ENCODE assay signal across 1 cellular context in the genomic region with DNA sequence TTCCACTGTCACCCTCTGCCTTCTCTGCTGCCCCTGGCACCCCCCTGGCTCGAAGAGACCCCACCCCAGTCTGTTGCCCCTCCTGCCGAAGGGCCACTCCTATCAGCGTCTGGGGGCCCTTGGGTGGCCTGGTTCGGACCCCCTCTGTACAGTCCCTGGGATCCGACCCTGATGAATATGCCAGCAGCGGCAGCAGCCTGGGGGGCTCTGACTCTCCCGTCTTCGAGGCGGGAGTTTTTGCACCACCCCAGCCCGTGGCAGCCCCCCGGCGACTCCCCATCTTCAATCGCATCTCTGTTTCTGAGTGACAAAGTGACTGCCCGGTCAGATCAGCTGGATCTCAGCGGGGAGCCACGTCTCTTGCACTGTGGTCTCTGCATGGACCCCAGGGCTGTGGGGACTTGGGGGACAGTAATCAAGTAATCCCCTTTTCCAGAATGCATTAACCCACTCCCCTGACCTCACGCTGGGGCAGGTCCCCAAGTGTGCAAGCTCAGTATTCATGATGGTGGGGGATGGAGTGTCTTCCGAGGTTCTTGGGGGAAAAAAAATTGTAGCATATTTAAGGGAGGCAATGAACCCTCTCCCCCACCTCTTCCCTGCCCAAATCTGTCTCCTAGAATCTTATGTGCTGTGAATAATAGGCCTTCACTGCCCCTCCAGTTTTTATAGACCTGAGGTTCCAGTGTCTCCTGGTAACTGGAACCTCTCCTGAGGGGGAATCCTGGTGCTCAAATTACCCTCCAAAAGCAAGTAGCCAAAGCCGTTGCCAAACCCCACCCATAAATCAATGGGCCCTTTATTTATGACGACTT.
TF ChIP-seq lines count a peak whose summit lies in the region.

No MANE protein-coding gene starts in this region.

TF ChIP-seq in SK-N-SH treated with all-trans-retinoic acid at 6 μM for 48 hours, 23 proteins besides CTCF, POLR2A, EP300 and RAD21 (continued from another document):
- TF ChIP-seq ARNTL (CRISPR knock-in tag; IDR thresholded peaks at IDR 0.05; ENCODE audit: borderline replicate concordance, low read depth): no peak
- TF ChIP-seq SNAI2 (CRISPR knock-in tag; IDR thresholded peaks at IDR 0.05): no peak
- TF ChIP-seq, protein P1, sequence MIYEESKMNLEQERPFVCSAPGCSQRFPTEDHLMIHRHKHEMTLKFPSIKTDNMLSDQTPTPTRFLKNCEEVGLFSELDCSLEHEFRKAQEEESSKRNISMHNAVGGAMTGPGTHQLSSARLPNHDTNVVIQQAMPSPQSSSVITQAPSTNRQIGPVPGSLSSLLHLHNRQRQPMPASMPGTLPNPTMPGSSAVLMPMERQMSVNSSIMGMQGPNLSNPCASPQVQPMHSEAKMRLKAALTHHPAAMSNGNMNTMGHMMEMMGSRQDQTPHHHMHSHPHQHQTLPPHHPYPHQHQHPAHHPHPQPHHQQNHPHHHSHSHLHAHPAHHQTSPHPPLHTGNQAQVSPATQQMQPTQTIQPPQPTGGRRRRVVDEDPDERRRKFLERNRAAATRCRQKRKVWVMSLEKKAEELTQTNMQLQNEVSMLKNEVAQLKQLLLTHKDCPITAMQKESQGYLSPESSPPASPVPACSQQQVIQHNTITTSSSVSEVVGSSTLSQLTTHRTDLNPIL (CRISPR knock-in tag; IDR thresholded peaks at IDR 0.05; ENCODE audit: low read depth): no peak
- no peak for TF ChIP-seq TCF4 (CRISPR knock-in tag; IDR thresholded peaks at IDR 0.05; ENCODE audit: borderline replicate concordance)
- TF ChIP-seq, protein P2, sequence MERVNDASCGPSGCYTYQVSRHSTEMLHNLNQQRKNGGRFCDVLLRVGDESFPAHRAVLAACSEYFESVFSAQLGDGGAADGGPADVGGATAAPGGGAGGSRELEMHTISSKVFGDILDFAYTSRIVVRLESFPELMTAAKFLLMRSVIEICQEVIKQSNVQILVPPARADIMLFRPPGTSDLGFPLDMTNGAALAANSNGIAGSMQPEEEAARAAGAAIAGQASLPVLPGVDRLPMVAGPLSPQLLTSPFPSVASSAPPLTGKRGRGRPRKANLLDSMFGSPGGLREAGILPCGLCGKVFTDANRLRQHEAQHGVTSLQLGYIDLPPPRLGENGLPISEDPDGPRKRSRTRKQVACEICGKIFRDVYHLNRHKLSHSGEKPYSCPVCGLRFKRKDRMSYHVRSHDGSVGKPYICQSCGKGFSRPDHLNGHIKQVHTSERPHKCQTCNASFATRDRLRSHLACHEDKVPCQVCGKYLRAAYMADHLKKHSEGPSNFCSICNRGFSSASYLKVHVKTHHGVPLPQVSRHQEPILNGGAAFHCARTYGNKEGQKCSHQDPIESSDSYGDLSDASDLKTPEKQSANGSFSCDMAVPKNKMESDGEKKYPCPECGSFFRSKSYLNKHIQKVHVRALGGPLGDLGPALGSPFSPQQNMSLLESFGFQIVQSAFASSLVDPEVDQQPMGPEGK (CRISPR knock-in tag; IDR thresholded peaks at IDR 0.05; ENCODE audit: borderline replicate concordance): no peak
- TF ChIP-seq, protein P3, sequence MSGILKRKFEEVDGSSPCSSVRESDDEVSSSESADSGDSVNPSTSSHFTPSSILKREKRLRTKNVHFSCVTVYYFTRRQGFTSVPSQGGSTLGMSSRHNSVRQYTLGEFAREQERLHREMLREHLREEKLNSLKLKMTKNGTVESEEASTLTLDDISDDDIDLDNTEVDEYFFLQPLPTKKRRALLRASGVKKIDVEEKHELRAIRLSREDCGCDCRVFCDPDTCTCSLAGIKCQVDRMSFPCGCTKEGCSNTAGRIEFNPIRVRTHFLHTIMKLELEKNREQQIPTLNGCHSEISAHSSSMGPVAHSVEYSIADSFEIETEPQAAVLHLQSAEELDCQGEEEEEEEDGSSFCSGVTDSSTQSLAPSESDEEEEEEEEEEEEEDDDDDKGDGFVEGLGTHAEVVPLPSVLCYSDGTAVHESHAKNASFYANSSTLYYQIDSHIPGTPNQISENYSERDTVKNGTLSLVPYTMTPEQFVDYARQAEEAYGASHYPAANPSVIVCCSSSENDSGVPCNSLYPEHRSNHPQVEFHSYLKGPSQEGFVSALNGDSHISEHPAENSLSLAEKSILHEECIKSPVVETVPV (CRISPR knock-in tag; IDR thresholded peaks at IDR 0.05): no peak
TF ChIP-seq in SK-N-SH treated with all-trans-retinoic acid at 6 μM for 48 hours: peak in this region for 0.
